In the genomic region with DNA sequence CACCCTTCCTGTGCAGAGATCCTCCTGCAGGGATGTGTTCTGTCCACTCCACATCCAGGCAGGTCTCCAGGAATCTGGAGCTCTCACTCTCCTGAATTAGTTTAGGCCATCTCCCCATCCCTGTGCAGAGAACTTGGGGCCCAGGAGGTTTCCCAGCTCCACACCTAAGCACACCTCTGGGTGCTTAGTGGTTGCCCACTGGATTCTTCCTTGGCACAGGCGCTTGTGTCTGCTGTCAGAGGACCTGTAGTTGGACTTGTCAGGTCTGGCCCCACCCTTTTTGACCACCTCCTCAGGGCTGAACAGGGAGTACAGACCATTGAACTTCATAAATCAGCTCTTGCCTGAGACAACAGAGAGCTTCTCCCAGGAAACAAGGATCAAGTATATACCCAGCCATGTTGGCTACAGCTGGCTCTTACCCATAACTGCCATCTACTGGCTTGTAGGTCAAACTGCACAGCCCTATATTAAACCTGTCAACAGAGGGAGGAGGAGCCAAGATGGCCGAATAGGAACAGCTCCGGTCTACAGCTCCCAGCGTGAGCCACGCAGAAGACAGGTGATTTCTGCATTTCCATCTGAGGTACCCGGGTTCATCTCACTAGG, we compare ENCODE assay signal across 8 cellular contexts.
DNase-seq lines count a peak whose midpoint lies in the region; TF ChIP-seq lines count a peak whose summit lies in the region.

No MANE protein-coding gene starts in this region.

- peak; percentile 54 for TF ChIP-seq CTCF in SK-N-SH (IDR thresholded peaks at IDR 0.05)
- TF ChIP-seq CTCF in lower leg skin (IDR thresholded peaks at IDR 0.05), result no peak

- no peak overlapping the region for H3K4me2 ChIP-seq in SK-N-SH

- no peaks in the 10 kb centered on the region for H3K9me2 ChIP-seq in SK-N-SH

- no peaks in the 10 kb centered on the region for H3K79me2 ChIP-seq in SK-N-SH (ENCODE audit: insufficient read depth)

- POLR2A ChIA-PET in SK-N-SH (lab: Yijun Ruan, JAX), result no interaction called here

- no peaks in the 10 kb centered on the region for H3K36me3 ChIP-seq in SK-N-SH (replicated peaks in 1 of 2; ENCODE audit: control insufficient read depth in 1 of 2, insufficient read depth in 2 of 2, low read length in 1 of 2)

- no peaks in the 10 kb centered on the region for H3F3A ChIP-seq in SK-N-SH (replicated peaks; ENCODE audit: insufficient read depth)

- CTCF ChIA-PET in SK-N-SH (lab: Yijun Ruan, JAX), result interaction anchor here (1.0 to 1.4 kb wide), 3 partner anchors 9 to 479 kb away, joined by 3 to 5 read pairs (median 5); no protein-coding TSS in a partner anchor

- no peaks in the 10 kb centered on the region for H3K9me3 ChIP-seq in SK-N-SH

- no peak overlapping the region for H3K4me3 ChIP-seq in SK-N-SH (ENCODE audit: low read depth in 2 of 2, low read length in 1 of 2)
- no peak overlapping the region for H3K4me3 ChIP-seq in lower leg skin (ENCODE audit: low read depth, poor library complexity, severe bottlenecking)

- peak; percentile 37 for TF ChIP-seq RAD21 in SK-N-SH (IDR thresholded peaks at IDR 0.05; ENCODE audit: low read length)

- no peaks in the 10 kb centered on the region for H3K4me1 ChIP-seq in SK-N-SH (ENCODE audit: control insufficient read depth in 1 of 2, insufficient read depth in 2 of 2, low read depth in 1 of 2, low read length in 1 of 2)

- 19% methylated on average over 3 of the region's 6 CpGs for WGBS in SK-N-SH (ENCODE audit: low lambda C conversion rate)
- 100% methylated on average over 1 of the region's 6 CpGs for WGBS in lower leg skin, 2 donors

- intact Hi-C loops in lower leg skin (cut with DNase I; ENCODE audit: low total_unique reads), result no loop called here

- no peaks in the 10 kb centered on the region for H4K20me1 ChIP-seq in SK-N-SH (ENCODE audit: insufficient read depth)

- H3K27ac ChIP-seq in SK-N-SH (ENCODE audit: low read depth in 2 of 2, low read length in 1 of 2), result no peak overlapping the region

- TF ChIP-seq EP300 in SK-N-SH (IDR thresholded peaks at IDR 0.05; ENCODE audit: borderline replicate concordance in 1 of 2, low read depth in 1 of 2, low read length in 1 of 2), result no peak

- TF ChIP-seq POLR2A in lower leg skin (IDR thresholded peaks at IDR 0.05), result no peak

- no peak overlapping the region for H3K9ac ChIP-seq in SK-N-SH

- no peak overlapping the region for H2AFZ ChIP-seq in SK-N-SH (ENCODE audit: low read depth)

- DNase-seq in GDM1 (lab: John Stamatoyannopoulos, UW) (peak; percentile 20), HT-29 (ENCODE audit: low spot score) (peak; percentile 35), SK-N-SH (peak; percentile 33), kidney glomerular epithelial cell (lab: John Stamatoyannopoulos, UW) (peak; percentile 31), lower leg skin (ENCODE audit: low spot score in 2 of 2) (no peak), NCI-H1105 (lab: John Stamatoyannopoulos, UW) (no peak), OCI-M2 (lab: John Stamatoyannopoulos, UW; ENCODE audit: unreplicated experiment) (no peak)
- no peak for DNase-seq in stimulated activated CD4-positive, alpha-beta T cell treated with anti-CD3 and anti-CD28 coated beads, Interleukin-4, amount 100 ng/mL, for 1 hour

- no peaks in the 10 kb centered on the region for H3K27me3 ChIP-seq in SK-N-SH (ENCODE audit: insufficient read depth)

TF ChIP-seq in SK-N-SH, 30 proteins besides CTCF, POLR2A, EP300 and RAD21:
- TF ChIP-seq, protein P1, sequence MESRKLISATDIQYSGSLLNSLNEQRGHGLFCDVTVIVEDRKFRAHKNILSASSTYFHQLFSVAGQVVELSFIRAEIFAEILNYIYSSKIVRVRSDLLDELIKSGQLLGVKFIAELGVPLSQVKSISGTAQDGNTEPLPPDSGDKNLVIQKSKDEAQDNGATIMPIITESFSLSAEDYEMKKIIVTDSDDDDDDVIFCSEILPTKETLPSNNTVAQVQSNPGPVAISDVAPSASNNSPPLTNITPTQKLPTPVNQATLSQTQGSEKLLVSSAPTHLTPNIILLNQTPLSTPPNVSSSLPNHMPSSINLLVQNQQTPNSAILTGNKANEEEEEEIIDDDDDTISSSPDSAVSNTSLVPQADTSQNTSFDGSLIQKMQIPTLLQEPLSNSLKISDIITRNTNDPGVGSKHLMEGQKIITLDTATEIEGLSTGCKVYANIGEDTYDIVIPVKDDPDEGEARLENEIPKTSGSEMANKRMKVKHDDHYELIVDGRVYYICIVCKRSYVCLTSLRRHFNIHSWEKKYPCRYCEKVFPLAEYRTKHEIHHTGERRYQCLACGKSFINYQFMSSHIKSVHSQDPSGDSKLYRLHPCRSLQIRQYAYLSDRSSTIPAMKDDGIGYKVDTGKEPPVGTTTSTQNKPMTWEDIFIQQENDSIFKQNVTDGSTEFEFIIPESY (IDR thresholded peaks at IDR 0.05; ENCODE audit: borderline replicate concordance, low read depth), result no peak

Comparison
In these comparisons a context has a peak if more than half of its experiments do, and no peak if none do; other contexts are left out.
1. DNase-seq: peak in GDM1 (single experiment), HT-29 (single experiment), SK-N-SH (single experiment) and kidney glomerular epithelial cell (single experiment); none in stimulated activated CD4-positive, alpha-beta T cell treated with anti-CD3 and anti-CD28 coated beads, Interleukin-4, amount 100 ng/mL, for 1 hour (single experiment), lower leg skin (0 of 2), NCI-H1105 (single experiment) and OCI-M2 (single experiment).